In genomic region chr2:47155091-47155876, GRCh38 we compare ENCODE assay signal across 1 cellular context.
TF ChIP-seq lines count a peak whose summit lies in the region.

Gene STPG4, minus strand, starts transcription at chr2:47155308. Its CDS starts 57 bp downstream, at chr2:47155251.

TF ChIP-seq in WTC11, 78 proteins besides CTCF, POLR2A, EP300 and RAD21 (continued from another document):
- no peak for TF ChIP-seq RELA (CRISPR knock-in tag; IDR thresholded peaks at IDR 0.05; ENCODE audit: borderline replicate concordance)
- TF ChIP-seq TP53 (CRISPR knock-in tag; IDR thresholded peaks at IDR 0.05), result no peak
- no peak for TF ChIP-seq GTF2I (CRISPR knock-in tag; conservative IDR thresholded peaks at IDR 0.05)
- no peak for TF ChIP-seq TEAD4 (CRISPR knock-in tag; IDR thresholded peaks at IDR 0.05)
- no peak for TF ChIP-seq ZNF532 (CRISPR knock-in tag; IDR thresholded peaks at IDR 0.05; ENCODE audit: borderline replicate concordance)
